32 cellular contexts compared by ENCODE assay signal in the genomic region with DNA sequence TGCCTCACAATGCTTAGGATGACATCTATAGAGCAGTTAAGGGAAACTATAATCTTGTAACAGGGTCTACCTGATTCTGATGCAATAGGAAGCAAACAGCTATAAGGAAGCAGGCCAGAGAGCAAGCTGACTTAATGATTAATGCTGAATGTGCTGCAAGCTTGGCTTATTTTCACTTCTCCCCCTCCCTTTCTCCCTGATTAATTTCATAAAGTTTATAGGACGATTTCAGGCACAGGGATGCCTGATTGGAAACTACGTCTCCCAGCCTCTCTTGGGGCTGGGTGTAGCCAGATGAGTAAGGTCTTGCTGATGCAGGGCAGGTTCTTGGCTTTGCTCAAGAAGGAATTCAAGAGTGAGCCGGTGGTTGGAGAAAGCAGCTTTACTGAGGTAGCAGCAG.
DNase-seq lines count a peak whose midpoint lies in the region; ATAC-seq and TF ChIP-seq lines count a peak whose summit lies in the region.
"Had no signal": no experiment of that assay in that cellular context is flagged by ENCODE, and none has a peak within 500 bp of the region (broad histone marks: within the 10 kb centered on the region; RNA-seq: fewer than 3 reads in every experiment).

No MANE protein-coding gene starts in this region.

- in situ Hi-C loops in GM23248 (cut with MboI): no loop called here

- no peaks in the 10 kb centered on the region for H4K20me1 ChIP-seq in GM23248 (ENCODE audit: insufficient read depth)
- H4K20me1 ChIP-seq in fibroblast of lung (ENCODE audit: control insufficient read depth, extremely low read depth, insufficient read depth, low read length): no peaks in the 10 kb centered on the region
- no peaks in the 10 kb centered on the region for H4K20me1 ChIP-seq in hepatocyte (ENCODE audit: insufficient read depth, poor library complexity, severe bottlenecking)

- H3K9me3 Mint-ChIP-seq in activated T-cell treated with anti-CD3 and anti-CD28 coated beads, Interleukin-2, amount 50 U/mL, for 24 hours: peaks cover 14% of the 10 kb centered on the region

- no peak overlapping the region for H3K4me2 ChIP-seq in GM23248 (ENCODE audit: unreplicated experiment)
- no peak overlapping the region for H3K4me2 ChIP-seq in fibroblast of lung (ENCODE audit: extremely low read depth, insufficient read depth, low read length)
- H3K4me2 ChIP-seq in hepatocyte: no peak overlapping the region

- no peaks in the 10 kb centered on the region for H3F3A ChIP-seq in GM23248 (ENCODE audit: insufficient read depth)

- no peak overlapping the region for H3K9ac ChIP-seq in GM23248
- H3K9ac ChIP-seq in SK-N-MC (ENCODE audit: insufficient read length): no peak overlapping the region
- H3K9ac ChIP-seq in fibroblast of lung (ENCODE audit: insufficient read depth, low read length): no peak overlapping the region
- H3K9ac ChIP-seq: parathyroid adenoma had no signal

- peaks cover 11% of the 10 kb centered on the region for H3K27me3 Mint-ChIP-seq in activated T-cell treated with anti-CD3 and anti-CD28 coated beads, Interleukin-2, amount 50 U/mL, for 24 hours

- H3K4me3 Mint-ChIP-seq in activated T-cell treated with anti-CD3 and anti-CD28 coated beads, Interleukin-2, amount 50 U/mL, for 24 hours: no peak overlapping the region
- H3K4me3 Mint-ChIP-seq: activated CD8-positive, alpha-beta T cell treated with anti-CD3 and anti-CD28 coated beads, Interleukin-2, amount 10 ng/mL, durations not matched to agents 7 days and 5 days; B cell; CD8-positive, alpha-beta T cell; H9; neural crest cell; stimulated activated naive CD8-positive, alpha-beta T cell treated with anti-CD3 and anti-CD28 coated beads, Interleukin-15, Interleukin-2, amounts not matched to agents 100 ng/mL and 50 ng/mL, for 24 hours had no signal

- no peak overlapping the region for H3K27ac ChIP-seq in GM23248
- H3K27ac ChIP-seq in SK-N-MC: peak overlapping the region; percentile 71; the same call in 1 of the 2 replicates
- H3K27ac ChIP-seq in fibroblast of lung (ENCODE audit: insufficient read depth, low read length): no peak overlapping the region
- no peak overlapping the region for H3K27ac ChIP-seq in hepatocyte
- H3K27ac ChIP-seq: HL-60, parathyroid adenoma, spleen, thoracic aorta had no signal

- no peak overlapping the region for H3K4me3 ChIP-seq in AG09309 (ENCODE audit: control insufficient read depth, low read depth, low read length)
- H3K4me3 ChIP-seq in GM23248: no peak overlapping the region
- H3K4me3 ChIP-seq in SK-N-MC: no peak overlapping the region
- no peak overlapping the region for H3K4me3 ChIP-seq in fibroblast of lung (replicated peaks in 1 of 4; ENCODE audit: control extremely low read depth in 1 of 4, insufficient read depth in 1 of 4, low read depth in 3 of 4, low read length in 4 of 4)
- no peak overlapping the region for H3K4me3 ChIP-seq in hepatocyte
- H3K4me3 ChIP-seq: spleen, thoracic aorta had no signal

- peak; percentile 8 for DNase-seq in AG09309 (ENCODE audit: low read depth)
- peak; percentile 49 for DNase-seq in GM23248
- DNase-seq in SK-N-MC (ENCODE audit: low read depth, low spot score): no peak
- peak; percentile 41 to 54 for DNase-seq in fibroblast of lung (ENCODE audit: low read depth in 2 of 2)
- DNase-seq in activated T-cell treated with anti-CD3 and anti-CD28 coated beads, Interleukin-2, amount 50 U/mL, for 24 hours: no peak
- DNase-seq in hepatocyte (ENCODE audit: low spot score): no peak
- no peak for DNase-seq in T-helper 1 cell
- DNase-seq: activated CD8-positive, alpha-beta T cell treated with anti-CD3 and anti-CD28 coated beads, Interleukin-2, amount 10 ng/mL, durations not matched to agents 7 days and 5 days; CD8-positive, alpha-beta T cell; H9; head of caudate nucleus; kidney; left ventricle myocardium superior; MV-4-11; NCI-H1436; NCI-H2107; NCI-H82; retina; spleen; stimulated activated CD4-positive, alpha-beta T cell treated with anti-CD3 and anti-CD28 coated beads, Interleukin-2, amount 100 ng/mL, for 24 hours; T-helper 2 cell had no signal

- H3K9me3 ChIP-seq in GM23248 (ENCODE audit: low read depth) (no peaks in the 10 kb centered on the region), SK-N-MC (ENCODE audit: low read depth, low read length) (peaks cover 13% of the 10 kb centered on the region; the same call in 1 of the 2 replicates), fibroblast of lung (ENCODE audit: control insufficient read depth, insufficient read depth, low read depth, low read length) (no peaks in the 10 kb centered on the region), hepatocyte (ENCODE audit: low read depth) (no peaks in the 10 kb centered on the region)

- H3K27me3 ChIP-seq in GM23248 (replicated peaks; ENCODE audit: insufficient read depth) (no peaks in the 10 kb centered on the region), fibroblast of lung (ENCODE audit: control insufficient read depth, insufficient read depth, low read length) (no peaks in the 10 kb centered on the region), hepatocyte (no peaks in the 10 kb centered on the region)
- H3K27me3 ChIP-seq: spleen had no signal

- H3K79me2 ChIP-seq in GM23248 (ENCODE audit: insufficient read depth) (no peaks in the 10 kb centered on the region), fibroblast of lung (ENCODE audit: control insufficient read depth, insufficient read depth, low read length) (no peaks in the 10 kb centered on the region), hepatocyte (no peaks in the 10 kb centered on the region)
- H3K79me2 ChIP-seq: parathyroid adenoma had no signal

- H2AFZ ChIP-seq in GM23248 (no peak overlapping the region), fibroblast of lung (ENCODE audit: low read length) (no peak overlapping the region), hepatocyte (no peak overlapping the region)
- H2AFZ ChIP-seq: parathyroid adenoma had no signal

- no peak overlapping the region for H3K27ac Mint-ChIP-seq in activated T-cell treated with anti-CD3 and anti-CD28 coated beads, Interleukin-2, amount 50 U/mL, for 24 hours
- H3K27ac Mint-ChIP-seq: activated CD8-positive, alpha-beta T cell treated with anti-CD3 and anti-CD28 coated beads, Interleukin-2, amount 10 ng/mL, durations not matched to agents 7 days and 5 days; activated naive CD4-positive, alpha-beta T cell treated with anti-CD3 and anti-CD28 coated beads, Interleukin-2, amount 50 U/mL, for 72 hours; activated T-helper 2 cell treated with anti-CD3 and anti-CD28 coated beads, Interferon-gamma antibody, Interleukin-2, Interleukin-4, amounts not matched to agents 10 μg/mL and 5 μg/mL and 100 μg/mL, durations not matched to agents 14 hours and 24 hours and 36 hours; B cell; CD8-positive, alpha-beta T cell; H9; stimulated activated naive CD8-positive, alpha-beta T cell treated with anti-CD3 and anti-CD28 coated beads, Interleukin-15, Interleukin-2, amounts not matched to agents 100 ng/mL and 50 ng/mL, for 24 hours had no signal

- H3K9me2 ChIP-seq in GM23248 (ENCODE audit: insufficient read depth) (no peaks in the 10 kb centered on the region), hepatocyte (replicated peaks; ENCODE audit: insufficient read depth) (no peaks in the 10 kb centered on the region)

- ATAC-seq in HG03135 (IDR thresholded peaks at IDR 0.05; ENCODE audit: unreplicated experiment): no peak
- ATAC-seq: activated CD8-positive, alpha-beta T cell treated with anti-CD3 and anti-CD28 coated beads, Interleukin-2, amount 10 ng/mL, durations not matched to agents 7 days and 5 days; activated naive CD4-positive, alpha-beta T cell treated with anti-CD3 and anti-CD28 coated beads, Interleukin-2, amount 50 U/mL, for 72 hours; CD8-positive, alpha-beta T cell; left ventricle myocardium superior; Right ventricle myocardium inferior; SK-N-SH treated with all-trans-retinoic acid at 6 μM for 48 hours had no signal

- H3K4me1 ChIP-seq in GM23248 (ENCODE audit: insufficient read depth) (no peaks in the 10 kb centered on the region), fibroblast of lung (ENCODE audit: control insufficient read depth, extremely low read depth, insufficient read depth, low read length) (no peaks in the 10 kb centered on the region), hepatocyte (ENCODE audit: insufficient read depth) (no peaks in the 10 kb centered on the region)
- H3K4me1 ChIP-seq: spleen had no signal

- no peak for TF ChIP-seq CTCF in AG09309 (IDR thresholded peaks at IDR 0.05; ENCODE audit: control insufficient read depth, insufficient read depth, low read depth, low read length, missing control alignments)
- no peak for TF ChIP-seq CTCF in fibroblast of lung (conservative IDR thresholded peaks at IDR 0.05 in 1 of 2, IDR thresholded peaks at IDR 0.05 in 1 of 2; ENCODE audit: low read depth in 1 of 2, low read length in 2 of 2)
- TF ChIP-seq CTCF in hepatocyte (IDR thresholded peaks at IDR 0.05; ENCODE audit: poor library complexity): no peak

- WGBS in GM23248 (ENCODE audit: low coverage in 1 of 2, low lambda C conversion rate in 2 of 2, missing lambda C conversion rate in 2 of 2), 2 experiments: 44 to 57% methylated on average over 3 of the region's 3 CpGs
- WGBS in hepatocyte (ENCODE audit: low lambda C conversion rate, missing lambda C conversion rate): 90% methylated on average over 3 of the region's 3 CpGs

- H3K36me3 ChIP-seq in GM23248 (ENCODE audit: low read depth) (no peaks in the 10 kb centered on the region), SK-N-MC (ENCODE audit: insufficient read depth, low read length) (no peaks in the 10 kb centered on the region), fibroblast of lung (ENCODE audit: control insufficient read depth, insufficient read depth, low read length) (no peaks in the 10 kb centered on the region), hepatocyte (replicated peaks; ENCODE audit: insufficient read depth, low read depth) (no peaks in the 10 kb centered on the region)
- H3K36me3 ChIP-seq: spleen, thoracic aorta had no signal

- no peaks in the 10 kb centered on the region for H3K36me3 Mint-ChIP-seq in activated T-cell treated with anti-CD3 and anti-CD28 coated beads, Interleukin-2, amount 50 U/mL, for 24 hours (ENCODE audit: low read depth)
- H3K36me3 Mint-ChIP-seq: CD8-positive, alpha-beta T cell had no signal

- H3K4me1 Mint-ChIP-seq in activated T-cell treated with anti-CD3 and anti-CD28 coated beads, Interleukin-2, amount 50 U/mL, for 24 hours (ENCODE audit: low read depth): peaks cover 3% of the 10 kb centered on the region
- H3K4me1 Mint-ChIP-seq: neural crest cell had no signal

Comparison
In these comparisons a context has a peak if more than half of its experiments do, and no peak if none do; other contexts are left out.
1. DNase-seq: peak in AG09309 (single experiment), GM23248 (single experiment) and fibroblast of lung (2 of 2); none in SK-N-MC (single experiment), activated T-cell treated with anti-CD3 and anti-CD28 coated beads, Interleukin-2, amount 50 U/mL, for 24 hours (single experiment), hepatocyte (single experiment) and T-helper 1 cell (0 of 5).